In the genomic region with DNA sequence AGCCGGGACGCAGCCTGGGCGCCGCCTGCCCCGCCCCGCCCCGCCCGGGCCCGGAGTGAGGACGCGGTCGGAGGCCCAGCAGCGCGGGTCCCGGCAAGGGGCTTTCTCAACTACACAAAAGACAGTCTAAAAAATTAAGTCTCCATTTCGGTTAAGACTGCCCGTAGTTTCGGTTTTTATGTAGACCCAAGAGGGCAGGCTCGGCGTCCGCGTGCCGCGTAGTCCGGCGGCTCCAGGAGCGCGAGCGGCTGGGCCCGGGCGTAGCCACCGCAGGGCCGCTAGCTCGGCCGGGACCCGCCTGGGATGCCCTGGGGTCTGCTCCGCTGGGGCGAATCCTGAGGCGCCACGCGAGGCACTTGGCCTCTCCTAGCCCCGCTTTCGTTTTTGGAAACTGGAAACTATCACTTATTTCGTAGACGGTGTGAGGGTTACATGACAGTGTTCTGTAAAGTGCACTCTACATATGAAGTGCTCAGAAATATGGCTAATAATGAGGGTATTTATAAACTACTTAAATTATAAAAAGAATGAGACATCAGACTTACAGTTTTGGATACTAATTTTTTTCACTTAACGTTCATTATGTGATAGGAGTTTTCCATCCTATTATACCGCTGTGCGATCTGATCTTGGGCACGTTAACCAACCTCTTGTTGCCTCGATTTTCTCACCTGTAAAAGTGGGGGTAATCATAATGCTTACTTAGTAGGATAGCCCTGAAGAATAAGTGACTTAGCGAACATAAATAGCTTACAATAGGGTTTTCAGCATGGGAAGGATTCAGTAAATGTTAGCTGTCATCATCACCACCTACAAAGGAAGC, we compare ENCODE assay signal across 8 cellular contexts. TPM values are rescaled to one million over a fixed set of nuclear protein-coding genes. Genes with fewer than 3 reads are reported as not detected.
DNase-seq lines count a peak whose midpoint lies in the region; ATAC-seq and TF ChIP-seq lines count a peak whose summit lies in the region.

No MANE protein-coding gene starts in this region.

- H3K36me3 ChIP-seq in HCT116 (ENCODE audit: control insufficient read depth in 1 of 2, insufficient read depth in 2 of 2, low read length in 2 of 2) (no peaks in the 10 kb centered on the region), MM.1S (replicated peaks; ENCODE audit: insufficient read depth, low read length) (no peaks in the 10 kb centered on the region), muscle layer of colon (ENCODE audit: insufficient read depth, low read length) (no peaks in the 10 kb centered on the region), subcutaneous abdominal adipose tissue (ENCODE audit: control insufficient read depth in 5 of 5, insufficient read depth in 5 of 5, low read length in 5 of 5) (no peaks in the 10 kb centered on the region)

- H3K9ac ChIP-seq in HCT116 (ENCODE audit: low read length): peak overlapping the region; percentile 68
- H3K9ac ChIP-seq in MM.1S (ENCODE audit: low read length): peak overlapping the region; percentile 60
- H3K9ac ChIP-seq in muscle layer of colon (ENCODE audit: low read length): peak overlapping the region; percentile 64
- H3K9ac ChIP-seq in subcutaneous abdominal adipose tissue (ENCODE audit: low read length in 5 of 5): peak overlapping the region; percentile 12 to 90 (median 87)

- intact Hi-C loops in HCT116 (cut with micrococcal nuclease): no loop called here

- RAD21 ChIA-PET in HCT116 (lab: Charles Lee; ENCODE audit: low non-redundant PET in 1 of 2, low total read pairs in 2 of 2, uncharacterized antibody in 2 of 2, unreplicated experiment in 2 of 2): interaction anchor here in 1 of 2 experiments (0.6 kb wide), 1 partner anchor 30 kb away, joined by 3 read pairs; a partner anchor contains a TSS

- TF ChIP-seq RAD21 in HCT116 (IDR thresholded peaks at IDR 0.05; ENCODE audit: low read depth): no peak

- H3K9me2 ChIP-seq in HCT116 (ENCODE audit: insufficient read depth) (no peaks in the 10 kb centered on the region), MM.1S (replicated peaks; ENCODE audit: insufficient read depth, low read length) (no peaks in the 10 kb centered on the region)

- H3K9me3 ChIP-seq in HCT116 (ENCODE audit: control insufficient read depth in 1 of 2, insufficient read depth in 1 of 2, low read depth in 1 of 2, low read length in 2 of 2): no peaks in the 10 kb centered on the region
- no peaks in the 10 kb centered on the region for H3K9me3 ChIP-seq in MM.1S (replicated peaks; ENCODE audit: insufficient read depth, low read length)
- H3K9me3 ChIP-seq in muscle layer of colon (ENCODE audit: low read length): no peaks in the 10 kb centered on the region
- H3K9me3 ChIP-seq in subcutaneous abdominal adipose tissue (ENCODE audit: control insufficient read depth in 5 of 5, low read length in 5 of 5): no peaks in the 10 kb centered on the region

- no peaks in the 10 kb centered on the region for H4K20me1 ChIP-seq in HCT116 (ENCODE audit: insufficient read depth)
- H4K20me1 ChIP-seq in MM.1S (ENCODE audit: insufficient read depth, low read length): no peaks in the 10 kb centered on the region

- H3K4me2 ChIP-seq in HCT116 (ENCODE audit: low read length): peak overlapping the region; percentile 91
- H3K4me2 ChIP-seq in MM.1S (ENCODE audit: low read depth, low read length): peak overlapping the region; percentile 83

- CTCF ChIA-PET in HCT116 (lab: Charles Lee): interaction anchor here (1.0 to 1.5 kb wide), 2 partner anchors 13 to 177 kb away, joined by 5 to 6 read pairs; a partner anchor contains a TSS

- peak; percentile 7 to 51 for DNase-seq in NCI-H2081 (lab: John Stamatoyannopoulos, UW)
- no peak for DNase-seq in NCI-H2081 treated with DMSO at 0.1 percent for 48 hours (lab: John Stamatoyannopoulos, UW)
- DNase-seq in HCT116 (ENCODE audit: low read depth, low spot score): no peak
- peak; percentile 42 for DNase-seq in MM.1S
- DNase-seq in activated CD8-positive, alpha-beta memory T cell treated with anti-CD3 and anti-CD28 coated beads for 4 hours (ENCODE audit: low read depth in 2 of 2): peak; percentile 13 to 15
- DNase-seq in epithelial cell of proximal tubule (ENCODE audit: low read depth): no peak

- H3K4me3 ChIP-seq in HCT116 (replicated peaks in 1 of 2; ENCODE audit: low read depth in 1 of 2, low read length in 2 of 2): peak overlapping the region; percentile 60 to 73
- H3K4me3 ChIP-seq in MM.1S (ENCODE audit: low read length): peak overlapping the region; percentile 85
- peak overlapping the region; percentile 89 for H3K4me3 ChIP-seq in epithelial cell of proximal tubule (ENCODE audit: low read depth, low read length)
- peak overlapping the region; percentile 74 to 89 for H3K4me3 ChIP-seq in muscle layer of colon (ENCODE audit: low read depth in 1 of 2, low read length in 2 of 2)
- peak overlapping the region; percentile 73 to 85 (median 82) for H3K4me3 ChIP-seq in subcutaneous abdominal adipose tissue (ENCODE audit: low read depth in 1 of 5, low read length in 5 of 5)

- H3K27ac ChIP-seq in HCT116 (ENCODE audit: low read depth, low read length): peak overlapping the region; percentile 7; the same call in 1 of the 2 replicates
- H3K27ac ChIP-seq in MM.1S (ENCODE audit: low read length): peak overlapping the region; percentile 35; the same call in 1 of the 2 replicates
- peak overlapping the region; percentile 85 for H3K27ac ChIP-seq in muscle layer of colon (ENCODE audit: low read depth, low read length)
- peak overlapping the region; percentile 69 for H3K27ac ChIP-seq in subcutaneous abdominal adipose tissue (ENCODE audit: low read depth, low read length)

- BruUV-seq in HCT116 (replicated peaks; lab: Mats Ljungman, UMichigan): TSS peak; percentile 62

- TF ChIP-seq POLR2A in HCT116 (IDR thresholded peaks at IDR 0.05; ENCODE audit: borderline replicate concordance, extremely low read depth, insufficient read depth, insufficient read length): no peak

- H3K79me2 ChIP-seq in HCT116 (ENCODE audit: insufficient read depth, low read length): no peaks in the 10 kb centered on the region
- peaks cover 26% of the 10 kb centered on the region for H3K79me2 ChIP-seq in MM.1S (ENCODE audit: low read length)

- H2AFZ ChIP-seq in HCT116 (ENCODE audit: low read depth, low read length, poor library complexity, severe bottlenecking) (peak overlapping the region; percentile 47), MM.1S (ENCODE audit: low read length) (peak overlapping the region; percentile 76)

- peak; percentile 75 for ATAC-seq in HCT116

- H3K4me1 ChIP-seq in HCT116 (ENCODE audit: control insufficient read depth in 1 of 2, insufficient read depth in 2 of 2, low read length in 2 of 2) (peaks cover 39 to 52% of the 10 kb centered on the region in 2 experiments), MM.1S (ENCODE audit: low read length) (peaks cover 41% of the 10 kb centered on the region), muscle layer of colon (ENCODE audit: insufficient read depth, low read length) (peaks cover 19% of the 10 kb centered on the region), subcutaneous abdominal adipose tissue (ENCODE audit: control insufficient read depth in 5 of 5, insufficient read depth in 5 of 5, low read length in 5 of 5) (peaks cover 0 to 37% (median 24%) of the 10 kb centered on the region in 5 donors)

- H3K27me3 ChIP-seq in HCT116 (ENCODE audit: insufficient read depth, low read length) (no peaks in the 10 kb centered on the region), MM.1S (replicated peaks; ENCODE audit: insufficient read depth, low read length) (no peaks in the 10 kb centered on the region), muscle layer of colon (ENCODE audit: control insufficient read depth in 1 of 2, insufficient read depth in 2 of 2, low read length in 2 of 2) (no peaks in the 10 kb centered on the region), subcutaneous abdominal adipose tissue (ENCODE audit: control insufficient read depth in 5 of 5, insufficient read depth in 4 of 5, low read length in 5 of 5) (no peaks in the 10 kb centered on the region)

- H3F3A ChIP-seq in MM.1S (ENCODE audit: insufficient read depth, low read length): peaks cover 17% of the 10 kb centered on the region

- TF ChIP-seq CTCF in HCT116 (IDR thresholded peaks at IDR 0.05 in 2 of 3, conservative IDR thresholded peaks at IDR 0.05 in 1 of 3; ENCODE audit: borderline replicate concordance in 1 of 3, insufficient read depth in 1 of 3, low read depth in 2 of 3, low read length in 2 of 3) (no peak), MM.1S (IDR thresholded peaks at IDR 0.05; ENCODE audit: low read length) (no peak), epithelial cell of proximal tubule (conservative IDR thresholded peaks at IDR 0.05; ENCODE audit: low read depth, low read length) (no peak)

- POLR2A ChIA-PET in HCT116 (lab: Charles Lee): interaction anchor here (1.2 to 1.4 kb wide), 2 partner anchors 23 to 176 kb away, joined by 3 to 4 read pairs; a partner anchor contains a TSS

TF ChIP-seq in HCT116, 20 proteins besides CTCF, POLR2A, EP300 and RAD21:
- TF ChIP-seq ZFX (IDR thresholded peaks at IDR 0.05) (peak; percentile 92), EZH2 (IDR thresholded peaks at IDR 0.05) (no peak), CEBPB (IDR thresholded peaks at IDR 0.05; ENCODE audit: low read depth) (no peak)

RNA-seq across cellular contexts. Expression of a gene that starts 0.6 kb away (rescaled TPM):
- total RNA-seq in HCT116 (2021; ENCODE audit: unreplicated experiment) (29.7 TPM), epithelial cell of proximal tubule (84.5 and 86.8 TPM in 2 replicates)
- 16.8 and 22.1 TPM in 2 replicates for polyA plus RNA-seq in HCT116 (2012)

RNA-seq across cellular contexts. Expression of a gene that starts 29.7 kb away (rescaled TPM):
- total RNA-seq in HCT116 (2021; ENCODE audit: unreplicated experiment) (78.5 TPM), epithelial cell of proximal tubule (54.0 and 74.7 TPM in 2 replicates)
- 39.5 and 52.2 TPM in 2 replicates for polyA plus RNA-seq in HCT116 (2012)

Comparison
In these comparisons a context has a peak if more than half of its experiments do, and no peak if none do; other contexts are left out.
1. DNase-seq: peak in NCI-H2081 (2 of 2), MM.1S (single experiment) and activated CD8-positive, alpha-beta memory T cell treated with anti-CD3 and anti-CD28 coated beads for 4 hours (2 of 2); none in NCI-H2081 treated with DMSO at 0.1 percent for 48 hours (single experiment), HCT116 (single experiment) and epithelial cell of proximal tubule (single experiment).
2. H3K27ac ChIP-seq: peak in every context shown above with its lines; median percentile 85 in muscle layer of colon; 69 in subcutaneous abdominal adipose tissue; 35 in MM.1S; 7 in HCT116.
3. Peak in every context shown above with its lines, with median percentiles within 50 percentile points of each other: H3K4me3 ChIP-seq and H3K9ac ChIP-seq.